ENCODE assay signal across 8 cellular contexts in the genomic region with DNA sequence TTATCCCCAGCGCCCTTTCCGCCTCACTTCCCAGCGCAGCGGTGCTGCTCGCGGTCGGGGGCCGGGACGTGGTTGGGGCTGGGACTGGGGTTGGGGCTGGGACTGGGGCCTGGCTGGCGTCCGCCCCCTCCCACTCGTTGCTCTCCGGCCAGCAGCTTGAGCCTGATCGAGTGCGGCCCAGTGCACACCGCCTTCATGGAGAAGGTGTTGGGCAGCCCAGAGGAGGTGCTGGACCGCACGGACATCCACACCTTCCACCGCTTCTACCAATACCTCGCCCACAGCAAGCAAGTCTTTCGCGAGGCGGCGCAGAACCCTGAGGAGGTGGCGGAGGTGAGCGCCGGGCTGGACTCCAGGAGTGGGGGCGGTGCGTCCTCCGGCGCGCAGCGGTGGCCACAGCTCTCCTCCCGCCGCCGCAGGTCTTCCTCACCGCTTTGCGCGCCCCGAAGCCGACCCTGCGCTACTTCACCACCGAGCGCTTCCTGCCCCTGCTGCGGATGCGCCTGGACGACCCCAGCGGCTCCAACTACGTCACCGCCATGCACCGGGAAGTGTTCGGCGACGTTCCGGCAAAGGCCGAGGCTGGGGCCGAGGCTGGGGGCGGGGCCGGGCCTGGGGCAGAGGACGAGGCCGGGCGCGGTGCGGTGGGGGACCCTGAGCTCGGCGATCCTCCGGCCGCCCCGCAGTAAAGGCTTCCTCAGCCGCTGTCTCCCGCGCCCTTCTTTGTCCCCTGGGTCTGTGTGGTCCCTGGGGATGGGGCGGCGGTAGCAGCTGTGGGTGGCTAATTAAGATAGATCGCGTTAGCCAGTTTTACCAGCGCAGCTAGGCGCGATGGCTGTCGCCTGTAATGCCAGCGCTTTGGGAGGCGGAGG. TPM values are rescaled to one million over a fixed set of nuclear protein-coding genes. Genes with fewer than 3 reads are reported as not detected.
A peak's percentile ranks its signal among the peaks of the same experiment; 100 is the strongest.
DNase-seq lines count a peak whose midpoint lies in the region; ATAC-seq and TF ChIP-seq lines count a peak whose summit lies in the region.

No MANE protein-coding gene starts in this region.

- H3K4me1 ChIP-seq in foreskin keratinocyte (no peaks in the 10 kb centered on the region), testis (peaks cover 18% of the 10 kb centered on the region)

- no peaks in the 10 kb centered on the region for H3K36me3 Mint-ChIP-seq in neural crest cell (ENCODE audit: low read depth)

- H3K27me3 Mint-ChIP-seq in neural crest cell (ENCODE audit: low read depth) = no peaks in the 10 kb centered on the region

- H3K27me3 ChIP-seq in foreskin keratinocyte = no peaks in the 10 kb centered on the region
- H3K27me3 ChIP-seq in testis = no peaks in the 10 kb centered on the region

- H3K4me3 ChIP-seq in testis = peak overlapping the region; percentile 81 to 83

- intact Hi-C loops in testis (cut with DNase I; ENCODE audit: low total_unique reads) = no loop called here

- DNase-seq in DMS53 treated with DMSO at 0.1 percent for 48 hours (lab: John Stamatoyannopoulos, UW; ENCODE audit: unreplicated experiment) = peak; percentile 77
- DNase-seq in SHP77 treated with DMSO at 0.1 percent for 48 hours (lab: John Stamatoyannopoulos, UW) = peak; percentile 58
- DNase-seq in activated naive CD4-positive, alpha-beta T cell treated with Interleukin-2 at 50 U/mL for 16 hours = peak; percentile 71
- DNase-seq in foreskin keratinocyte = peak in 1 of 2 donors; percentile 54
- DNase-seq in neural crest cell (ENCODE audit: low read depth, low spot score) = peak; percentile 81
- DNase-seq in testis = peak; percentile 92

- TF ChIP-seq CTCF in foreskin keratinocyte (conservative IDR thresholded peaks at IDR 0.05) (no peak), neural crest cell (conservative IDR thresholded peaks at IDR 0.05) (no peak), testis (IDR thresholded peaks at IDR 0.05) (no peak)

- TF ChIP-seq POLR2A in testis (IDR thresholded peaks at IDR 0.05) = no peak

- H3K4me3 Mint-ChIP-seq in neural crest cell = peak overlapping the region; percentile 92

- H3K27ac ChIP-seq in KOPT-K1 (ENCODE audit: low read depth, low read length, poor library complexity, severe bottlenecking) (peak overlapping the region; percentile 67), foreskin keratinocyte (peak overlapping the region; percentile 22), testis (peak overlapping the region; percentile 79 to 86)

- peak overlapping the region; percentile 94 for H3K27ac Mint-ChIP-seq in neural crest cell (ENCODE audit: unreplicated experiment)

- peaks cover 21% of the 10 kb centered on the region for H3K4me1 Mint-ChIP-seq in neural crest cell

- no peaks in the 10 kb centered on the region for H3K36me3 ChIP-seq in KOPT-K1 (ENCODE audit: insufficient read depth, low read length)
- no peaks in the 10 kb centered on the region for H3K36me3 ChIP-seq in testis (ENCODE audit: low read depth, missing control alignments)

- ATAC-seq in GM21619 (IDR thresholded peaks at IDR 0.05; ENCODE audit: unreplicated experiment) = peak; percentile 82
- ATAC-seq in foreskin keratinocyte = peak; percentile 41

- no peaks in the 10 kb centered on the region for H3K9me3 Mint-ChIP-seq in neural crest cell

- 0% methylated on average over 10 to 81 of the region's 82 CpGs for WGBS in testis, 2 donors

- H3K9me3 ChIP-seq in KOPT-K1 (ENCODE audit: insufficient read depth, low read length, poor library complexity, severe bottlenecking) (no peaks in the 10 kb centered on the region), testis (no peaks in the 10 kb centered on the region)

RNA-seq across cellular contexts. Expression of a gene that starts 1.8 kb away (rescaled TPM):
- total RNA-seq in foreskin keratinocyte (6.4 and 6.5 TPM in 2 replicates), neural crest cell (1.2 and 1.9 TPM in 2 replicates), testis (10 to 100 TPM; 13.8 to 14.4 TPM)
- polyA plus RNA-seq in foreskin keratinocyte (9.6 and 10.7 TPM in 2 replicates), testis (ENCODE audit: insufficient read depth, low read depth, low replicate concordance) (7.1 TPM)

RNA-seq across cellular contexts. Expression of a gene that starts 7.5 kb away (rescaled TPM):
- total RNA-seq in foreskin keratinocyte (69.9 and 80.9 TPM in 2 replicates), neural crest cell (58.3 and 59.6 TPM in 2 replicates), testis (10 to 100 TPM; 52.8 to 68.5 TPM)
- polyA plus RNA-seq in foreskin keratinocyte (89.2 and 98.4 TPM in 2 replicates), testis (ENCODE audit: insufficient read depth, low read depth, low replicate concordance) (103 TPM)

RNA-seq across cellular contexts. Expression of a gene that starts 12.4 kb away (rescaled TPM):
- total RNA-seq in foreskin keratinocyte = 34.8 and 41.2 TPM in 2 replicates
- polyA plus RNA-seq in foreskin keratinocyte = 44.8 and 51.6 TPM in 2 replicates
- total RNA-seq in neural crest cell = 38.6 and 41.1 TPM in 2 replicates
- total RNA-seq in testis = 10 to 100 TPM; 27.6 to 38.6 TPM
- 26.7 TPM for polyA plus RNA-seq in testis (ENCODE audit: insufficient read depth, low read depth, low replicate concordance)

RNA-seq across cellular contexts. Expression of a gene that starts 18.4 kb away (rescaled TPM):
- total RNA-seq in foreskin keratinocyte (13.9 and 14.2 TPM in 2 replicates), neural crest cell (20.5 and 21.2 TPM in 2 replicates), testis (10 to 100 TPM; 37.6 to 40.6 TPM)
- polyA plus RNA-seq in foreskin keratinocyte (16.5 and 18.3 TPM in 2 replicates), testis (ENCODE audit: insufficient read depth, low read depth, low replicate concordance) (18.9 TPM)

RNA-seq across cellular contexts. Expression of a gene that starts 23.0 kb away (rescaled TPM):
- total RNA-seq in foreskin keratinocyte (14.8 and 20.6 TPM in 2 replicates), neural crest cell (44.6 and 47.8 TPM in 2 replicates), testis (10 to 100 TPM; 17.2 to 27.2 TPM)
- polyA plus RNA-seq in foreskin keratinocyte (17.0 and 23.6 TPM in 2 replicates), testis (ENCODE audit: insufficient read depth, low read depth, low replicate concordance) (45.3 TPM)

Comparison
In these comparisons a context has a peak if more than half of its experiments do, and no peak if none do; other contexts are left out.
1. H3K27ac ChIP-seq: peak in every context shown above with its lines; median percentile 82 in testis; 67 in KOPT-K1; 22 in foreskin keratinocyte.